Comparison of ENCODE assay signal across 1 cellular context in the genomic region with DNA sequence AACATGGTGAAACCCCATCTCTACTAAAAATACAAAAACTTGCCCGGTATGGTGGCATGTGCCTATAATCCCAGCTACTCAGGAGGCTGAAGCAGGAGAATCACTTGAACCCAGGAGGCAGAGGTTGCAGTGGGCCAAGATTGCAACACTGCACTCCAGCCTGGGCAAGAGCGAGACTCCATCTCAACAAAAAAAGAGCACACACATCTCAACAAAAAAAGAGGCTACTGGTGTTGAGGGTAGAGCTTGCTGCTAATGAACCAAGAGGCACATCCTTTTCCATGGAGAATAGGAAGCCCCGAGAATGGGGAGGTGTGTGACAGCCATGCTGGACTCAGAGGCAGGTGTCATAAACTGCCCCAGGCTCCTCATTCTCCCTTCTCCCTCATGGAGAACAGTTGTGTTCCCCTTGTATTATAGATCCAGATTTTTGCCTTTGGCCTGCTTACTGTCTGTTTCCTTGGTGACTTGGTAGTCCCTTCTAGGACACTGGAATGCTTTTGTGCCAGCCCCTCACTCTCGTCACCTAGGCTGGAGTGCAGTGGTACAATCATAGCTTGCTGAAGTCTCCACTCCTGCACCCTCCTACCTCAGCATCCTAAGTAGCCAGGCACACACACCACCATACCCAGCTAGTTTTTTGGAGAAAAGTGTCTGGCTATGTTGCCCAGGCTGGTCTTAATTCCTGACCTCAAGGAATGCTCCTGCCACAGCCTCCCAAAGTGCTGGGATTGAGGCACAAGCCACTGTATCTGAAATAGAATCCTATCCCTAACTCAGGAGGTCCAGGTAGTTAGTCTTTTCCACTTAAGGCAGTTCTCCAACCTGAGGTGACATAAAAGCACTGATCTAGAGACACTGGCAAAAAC.
TF ChIP-seq lines count a peak whose summit lies in the region.

No MANE protein-coding gene starts in this region.

TF ChIP-seq in K562, 482 proteins besides CTCF, POLR2A, EP300 and RAD21 (continued from another document and continues in another):
- TF ChIP-seq SIRT6 (IDR thresholded peaks at IDR 0.05; ENCODE audit: low read depth, low read length) (peak; percentile 26), MYNN (IDR thresholded peaks at IDR 0.05) (peak; percentile 59), MYNN (CRISPR knock-in tag; IDR thresholded peaks at IDR 0.05) (no peak), ZBTB26 (CRISPR knock-in tag; IDR thresholded peaks at IDR 0.05) (no peak), SRF (CRISPR knock-in tag; IDR thresholded peaks at IDR 0.05) (no peak), CREB5 (CRISPR knock-in tag; IDR thresholded peaks at IDR 0.05) (no peak), RBM17 (IDR thresholded peaks at IDR 0.05; ENCODE audit: borderline replicate concordance, low read depth, low read length) (no peak), ZKSCAN1 (IDR thresholded peaks at IDR 0.05; ENCODE audit: low read depth, low read length) (0 out of 2 replicates have a peak, but pooled peaks have one; percentile 2), PHF8 (IDR thresholded peaks at IDR 0.05; ENCODE audit: borderline replicate concordance, low read length) (no peak), NR2C1 (IDR thresholded peaks at IDR 0.05) (no peak), NR2C1 (tag; IDR thresholded peaks at IDR 0.05) (no peak), AFF4 (CRISPR knock-in tag; IDR thresholded peaks at IDR 0.05) (no peak), LCOR (CRISPR knock-in tag; IDR thresholded peaks at IDR 0.05) (no peak), MAFK (IDR thresholded peaks at IDR 0.05; ENCODE audit: low read length) (no peak), PRPF4 (IDR thresholded peaks at IDR 0.05; ENCODE audit: insufficient read depth, low read depth, low read length, poor library complexity, severe bottlenecking) (no peak), ZC3H4 (CRISPR knock-in tag; IDR thresholded peaks at IDR 0.05; ENCODE audit: borderline replicate concordance) (no peak), ZBTB1 (CRISPR knock-in tag; IDR thresholded peaks at IDR 0.05; ENCODE audit: borderline replicate concordance, low read depth) (no peak), THRA (IDR thresholded peaks at IDR 0.05) (no peak), POLR2G (IDR thresholded peaks at IDR 0.05; ENCODE audit: low read depth, low read length) (peak; percentile 41; the same call in 1 of the 2 replicates), NUFIP1 (IDR thresholded peaks at IDR 0.05; ENCODE audit: partially characterized antibody) (no peak), GATAD2B (IDR thresholded peaks at IDR 0.05; ENCODE audit: borderline replicate concordance) (no peak), MAFF (IDR thresholded peaks at IDR 0.05; ENCODE audit: low read length) (no peak), ILF3 (IDR thresholded peaks at IDR 0.05; ENCODE audit: borderline replicate concordance) (peak; percentile 85; the same call in 1 of the 2 replicates), PCBP1 (IDR thresholded peaks at IDR 0.05; ENCODE audit: low read depth, low read length, poor library complexity, severe bottlenecking) (no peak), POLR2AphosphoS2 (IDR thresholded peaks at IDR 0.05; ENCODE audit: low read length) (peak; percentile 88), LARP7 (IDR thresholded peaks at IDR 0.05) (no peak), NR3C1 (CRISPR knock-in tag; IDR thresholded peaks at IDR 0.05) (no peak), RBM25 (IDR thresholded peaks at IDR 0.05; ENCODE audit: low read depth, low read length, severe bottlenecking) (no peak)
- TF ChIP-seq, protein P1, sequence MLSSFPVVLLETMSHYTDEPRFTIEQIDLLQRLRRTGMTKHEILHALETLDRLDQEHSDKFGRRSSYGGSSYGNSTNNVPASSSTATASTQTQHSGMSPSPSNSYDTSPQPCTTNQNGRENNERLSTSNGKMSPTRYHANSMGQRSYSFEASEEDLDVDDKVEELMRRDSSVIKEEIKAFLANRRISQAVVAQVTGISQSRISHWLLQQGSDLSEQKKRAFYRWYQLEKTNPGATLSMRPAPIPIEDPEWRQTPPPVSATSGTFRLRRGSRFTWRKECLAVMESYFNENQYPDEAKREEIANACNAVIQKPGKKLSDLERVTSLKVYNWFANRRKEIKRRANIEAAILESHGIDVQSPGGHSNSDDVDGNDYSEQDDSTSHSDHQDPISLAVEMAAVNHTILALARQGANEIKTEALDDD (IDR thresholded peaks at IDR 0.05): no peak
- TF ChIP-seq, protein P2, sequence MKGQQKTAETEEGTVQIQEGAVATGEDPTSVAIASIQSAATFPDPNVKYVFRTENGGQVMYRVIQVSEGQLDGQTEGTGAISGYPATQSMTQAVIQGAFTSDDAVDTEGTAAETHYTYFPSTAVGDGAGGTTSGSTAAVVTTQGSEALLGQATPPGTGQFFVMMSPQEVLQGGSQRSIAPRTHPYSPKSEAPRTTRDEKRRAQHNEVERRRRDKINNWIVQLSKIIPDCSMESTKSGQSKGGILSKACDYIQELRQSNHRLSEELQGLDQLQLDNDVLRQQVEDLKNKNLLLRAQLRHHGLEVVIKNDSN (CRISPR knock-in tag; IDR thresholded peaks at IDR 0.05): no peak
- TF ChIP-seq, protein P3, sequence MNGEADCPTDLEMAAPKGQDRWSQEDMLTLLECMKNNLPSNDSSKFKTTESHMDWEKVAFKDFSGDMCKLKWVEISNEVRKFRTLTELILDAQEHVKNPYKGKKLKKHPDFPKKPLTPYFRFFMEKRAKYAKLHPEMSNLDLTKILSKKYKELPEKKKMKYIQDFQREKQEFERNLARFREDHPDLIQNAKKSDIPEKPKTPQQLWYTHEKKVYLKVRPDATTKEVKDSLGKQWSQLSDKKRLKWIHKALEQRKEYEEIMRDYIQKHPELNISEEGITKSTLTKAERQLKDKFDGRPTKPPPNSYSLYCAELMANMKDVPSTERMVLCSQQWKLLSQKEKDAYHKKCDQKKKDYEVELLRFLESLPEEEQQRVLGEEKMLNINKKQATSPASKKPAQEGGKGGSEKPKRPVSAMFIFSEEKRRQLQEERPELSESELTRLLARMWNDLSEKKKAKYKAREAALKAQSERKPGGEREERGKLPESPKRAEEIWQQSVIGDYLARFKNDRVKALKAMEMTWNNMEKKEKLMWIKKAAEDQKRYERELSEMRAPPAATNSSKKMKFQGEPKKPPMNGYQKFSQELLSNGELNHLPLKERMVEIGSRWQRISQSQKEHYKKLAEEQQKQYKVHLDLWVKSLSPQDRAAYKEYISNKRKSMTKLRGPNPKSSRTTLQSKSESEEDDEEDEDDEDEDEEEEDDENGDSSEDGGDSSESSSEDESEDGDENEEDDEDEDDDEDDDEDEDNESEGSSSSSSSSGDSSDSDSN (IDR thresholded peaks at IDR 0.05; ENCODE audit: borderline replicate concordance in 1 of 2, low read depth in 2 of 2, low read length in 2 of 2): no peak
- TF ChIP-seq, protein P4, sequence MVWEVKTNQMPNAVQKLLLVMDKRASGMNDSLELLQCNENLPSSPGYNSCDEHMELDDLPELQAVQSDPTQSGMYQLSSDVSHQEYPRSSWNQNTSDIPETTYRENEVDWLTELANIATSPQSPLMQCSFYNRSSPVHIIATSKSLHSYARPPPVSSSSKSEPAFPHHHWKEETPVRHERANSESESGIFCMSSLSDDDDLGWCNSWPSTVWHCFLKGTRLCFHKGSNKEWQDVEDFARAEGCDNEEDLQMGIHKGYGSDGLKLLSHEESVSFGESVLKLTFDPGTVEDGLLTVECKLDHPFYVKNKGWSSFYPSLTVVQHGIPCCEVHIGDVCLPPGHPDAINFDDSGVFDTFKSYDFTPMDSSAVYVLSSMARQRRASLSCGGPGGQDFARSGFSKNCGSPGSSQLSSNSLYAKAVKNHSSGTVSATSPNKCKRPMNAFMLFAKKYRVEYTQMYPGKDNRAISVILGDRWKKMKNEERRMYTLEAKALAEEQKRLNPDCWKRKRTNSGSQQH (CRISPR knock-in tag; IDR thresholded peaks at IDR 0.05): peak; percentile 18; the same call in 1 of the 2 replicates
